In the genomic region with DNA sequence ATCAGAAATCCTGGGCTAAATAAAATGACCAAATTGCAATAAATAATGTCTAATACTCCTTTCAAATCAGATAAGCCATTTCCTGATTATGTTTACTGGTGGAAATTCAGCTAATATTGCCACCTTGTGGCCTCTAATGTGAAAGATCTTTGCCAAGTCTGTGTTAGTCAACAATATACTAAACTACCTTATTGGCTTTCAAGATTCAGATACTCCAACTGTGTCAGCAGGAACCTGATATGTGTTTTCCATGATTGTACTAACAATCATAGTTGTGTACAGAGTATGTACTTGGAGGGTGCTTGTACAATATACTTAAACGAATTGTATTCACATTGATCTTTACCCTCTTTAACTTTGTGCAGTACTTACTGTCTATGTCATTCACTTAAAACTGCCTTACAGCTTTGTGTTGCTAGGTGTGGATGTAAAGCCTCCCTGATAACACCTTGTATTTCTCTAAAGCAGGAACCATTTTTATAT, we compare ENCODE assay signal across 9 cellular contexts.
A peak's percentile ranks its signal among the peaks of the same experiment; 100 is the strongest.
DNase-seq lines count a peak whose midpoint lies in the region; ATAC-seq and TF ChIP-seq lines count a peak whose summit lies in the region.
"Had no signal": no experiment of that assay in that cellular context is flagged by ENCODE, and none has a peak within 500 bp of the region (broad histone marks: within the 10 kb centered on the region; RNA-seq: fewer than 3 reads in every experiment).

No MANE protein-coding gene starts in this region.

- no peak overlapping the region for H3K4me3 ChIP-seq in AG09309 (ENCODE audit: control insufficient read depth, low read depth, low read length)
- no peak overlapping the region for H3K4me3 ChIP-seq in fibroblast of mammary gland (ENCODE audit: control insufficient read depth, low read depth, low read length)
- no peak overlapping the region for H3K4me3 ChIP-seq in uterus

- intact Hi-C loops in uterus (cut with DNase I; ENCODE audit: low total_unique reads): no loop called here

- H3K36me3 ChIP-seq in uterus: no peaks in the 10 kb centered on the region

- peak; percentile 33 for ATAC-seq in HG02763 (IDR thresholded peaks at IDR 0.05; ENCODE audit: unreplicated experiment)

- H3K36me3 Mint-ChIP-seq in osteocyte (ENCODE audit: unreplicated experiment): no peaks in the 10 kb centered on the region
- H3K36me3 Mint-ChIP-seq: IgD-negative memory B cell had no signal

- TF ChIP-seq POLR2A in uterus (IDR thresholded peaks at IDR 0.05): no peak

- H3K4me1 ChIP-seq in uterus: no peaks in the 10 kb centered on the region

- in situ Hi-C loops in GM13977 (cut with MboI; ENCODE audit: low pct_unique_long_range_greater_than_20kb, low sequenced_read_pairs, unreplicated experiment): loop anchor here (25.0 kb wide), 1 partner anchor 429 kb away; no protein-coding TSS in a partner anchor

- H3K27me3 ChIP-seq in uterus: no peaks in the 10 kb centered on the region

- no peaks in the 10 kb centered on the region for H3K9me3 Mint-ChIP-seq in osteocyte (ENCODE audit: unreplicated experiment)
- H3K9me3 Mint-ChIP-seq: IgD-negative memory B cell had no signal

- peaks cover 19% of the 10 kb centered on the region for H3K27me3 Mint-ChIP-seq in osteocyte (ENCODE audit: unreplicated experiment)
- H3K27me3 Mint-ChIP-seq: IgD-negative memory B cell had no signal

- peak; percentile 32 for TF ChIP-seq CTCF in AG09309 (IDR thresholded peaks at IDR 0.05; ENCODE audit: control insufficient read depth, insufficient read depth, low read depth, low read length, missing control alignments)
- peak; percentile 60 for TF ChIP-seq CTCF in GM13977 (IDR thresholded peaks at IDR 0.05; ENCODE audit: extremely low read depth, insufficient read depth, missing control alignments)
- peak; percentile 64 for TF ChIP-seq CTCF in fibroblast of mammary gland (conservative IDR thresholded peaks at IDR 0.05; ENCODE audit: control insufficient read depth, insufficient read depth, low read depth, low read length)
- peak; percentile 59 for TF ChIP-seq CTCF in osteocyte (IDR thresholded peaks at IDR 0.05)
- TF ChIP-seq CTCF in uterus (IDR thresholded peaks at IDR 0.05): peak in 1 of 4 experiments; percentile 4

- no peaks in the 10 kb centered on the region for H3K4me1 Mint-ChIP-seq in osteocyte (ENCODE audit: unreplicated experiment)
- H3K4me1 Mint-ChIP-seq: IgD-negative memory B cell had no signal

- H3K4me3 Mint-ChIP-seq in osteocyte (ENCODE audit: unreplicated experiment): no peak overlapping the region
- H3K4me3 Mint-ChIP-seq: IgD-negative memory B cell had no signal

- H3K27ac ChIP-seq in uterus: no peak overlapping the region

- H3K27ac Mint-ChIP-seq in osteocyte (ENCODE audit: unreplicated experiment): no peak overlapping the region
- H3K27ac Mint-ChIP-seq: IgD-negative memory B cell had no signal

- no peaks in the 10 kb centered on the region for H3K9me3 ChIP-seq in uterus

- peak; percentile 14 for DNase-seq in AG09309 (ENCODE audit: low read depth)
- DNase-seq in GM13977 (ENCODE audit: low spot score): peak; percentile 40
- DNase-seq in NCI-H1092 (lab: John Stamatoyannopoulos, UW): peak; percentile 41
- peak; percentile 42 for DNase-seq in SKM-1 treated with dmso at 0.1 percent for 144 hours (lab: John Stamatoyannopoulos, UW; ENCODE audit: unreplicated experiment)
- peak; percentile 73 for DNase-seq in fibroblast of mammary gland (ENCODE audit: low read depth)
- DNase-seq in osteocyte (ENCODE audit: extremely low spot score, unreplicated experiment): no peak
- no peak for DNase-seq in uterus

Comparison
In these comparisons a context has a peak if more than half of its experiments do, and no peak if none do; other contexts are left out.
1. DNase-seq: peak in AG09309 (single experiment), GM13977 (single experiment), NCI-H1092 (single experiment), SKM-1 treated with dmso at 0.1 percent for 144 hours (single experiment) and fibroblast of mammary gland (single experiment); none in osteocyte (single experiment) and uterus (0 of 2).